In the genomic region with DNA sequence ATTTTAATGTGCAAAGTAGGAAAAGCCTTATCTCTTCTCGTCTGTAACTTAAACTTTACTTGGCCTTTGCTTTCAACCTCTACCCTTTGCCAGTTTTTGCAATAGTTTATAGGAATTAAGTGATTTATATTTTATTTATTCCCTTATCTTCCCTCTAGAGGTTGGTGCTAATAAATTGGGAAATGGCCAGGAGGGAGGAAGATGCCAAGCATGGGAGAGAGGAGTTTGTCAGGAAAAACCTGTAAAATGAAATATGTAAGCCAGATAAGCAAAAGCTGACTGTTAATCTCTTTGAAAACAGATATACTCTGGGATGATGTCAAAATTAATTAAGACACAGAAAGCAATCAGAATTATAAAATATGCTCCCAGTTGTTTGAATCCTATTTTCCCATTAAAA, we compare ENCODE assay signal across 17 cellular contexts.
DNase-seq lines count a peak whose midpoint lies in the region; ATAC-seq and TF ChIP-seq lines count a peak whose summit lies in the region.
"Had no signal": no experiment of that assay in that cellular context is flagged by ENCODE, and none has a peak within 500 bp of the region (broad histone marks: within the 10 kb centered on the region; RNA-seq: fewer than 3 reads in every experiment).

No MANE protein-coding gene starts in this region.

- H3K36me3 ChIP-seq in Panc1 (ENCODE audit: control insufficient read depth, insufficient read depth, low read length), result no peaks in the 10 kb centered on the region
- H3K36me3 ChIP-seq: BLaER1 treated with 17β-estradiol and CSF1 and Interleukin-3, amounts not matched to agents 10 nM and 100 nM had no signal

- CTCF ChIA-PET in Panc1 (lab: Charles Lee), result no interaction called here

- H3K4me3 ChIP-seq in LNCaP clone FGC (ENCODE audit: low read depth, low read length) (no peak overlapping the region), Panc1 (ENCODE audit: low read depth in 2 of 2, low read length in 2 of 2) (no peak overlapping the region)
- H3K4me3 ChIP-seq: A549; BLaER1 treated with 17β-estradiol and CSF1 and Interleukin-3, amounts not matched to agents 10 nM and 100 nM had no signal

- POLR2A ChIA-PET in Panc1 (lab: Charles Lee), result no interaction called here

- BruUV-seq in Panc1 (replicated peaks; lab: Mats Ljungman, UMichigan), result no TSS peak

- intact Hi-C loops in Panc1 (cut with micrococcal nuclease; ENCODE audit: unreplicated experiment), result no loop called here

- in situ Hi-C loops in Panc1 (cut with HindIII; ENCODE audit: low pct_unique_long_range_greater_than_20kb, low sequenced_read_pairs), result no loop called here

- H3K27ac ChIP-seq in Panc1 (ENCODE audit: low read length), result peak overlapping the region; percentile 82; the same call in 1 of the 2 replicates
- H3K27ac ChIP-seq: 22Rv1; A549; BLaER1 treated with 17β-estradiol and CSF1 and Interleukin-3, amounts not matched to agents 10 nM and 100 nM had no signal

- H3K27me3 ChIP-seq in Panc1 (ENCODE audit: control insufficient read depth, insufficient read depth, low read length), result no peaks in the 10 kb centered on the region
- H3K27me3 ChIP-seq: BLaER1 treated with 17β-estradiol and CSF1 and Interleukin-3, amounts not matched to agents 10 nM and 100 nM had no signal

- DNase-seq in LNCaP clone FGC (ENCODE audit: low read depth) (peak; percentile 41), Panc1 (ENCODE audit: low read depth, low spot score) (no peak), amniotic epithelial cell (ENCODE audit: low read depth) (peak; percentile 72), omental fat pad (ENCODE audit: low spot score) (no peak)
- no peak for DNase-seq in stimulated activated CD4-positive, alpha-beta T cell treated with anti-CD3 and anti-CD28 coated beads, Interleukin-2, amount 100 ng/mL, for 24 hours
- DNase-seq: AML-193; Caco-2; Calu3; CD4-positive, alpha-beta T cell; CD8-positive, alpha-beta T cell; DMS79 treated with DMSO at 0.1 percent for 48 hours; GF-D8 had no signal

- peaks cover 18% of the 10 kb centered on the region for H3K4me1 ChIP-seq in Panc1 (ENCODE audit: control insufficient read depth, insufficient read depth, low read length)

- ATAC-seq in Panc1 (no peak), omental fat pad (ENCODE audit: low FRiP score) (peak; percentile 33), GM18907 (IDR thresholded peaks at IDR 0.05; ENCODE audit: unreplicated experiment) (no peak), GM21619 (IDR thresholded peaks at IDR 0.05; ENCODE audit: unreplicated experiment) (no peak)
- ATAC-seq: A549; CD8-positive, alpha-beta T cell had no signal

- no peaks in the 10 kb centered on the region for H3K9me3 ChIP-seq in Panc1 (ENCODE audit: control insufficient read depth, insufficient read depth, low read depth, low read length)
- H3K9me3 ChIP-seq: A549; BLaER1 treated with 17β-estradiol and CSF1 and Interleukin-3, amounts not matched to agents 10 nM and 100 nM; Caco-2 had no signal

- TF ChIP-seq CTCF in LNCaP clone FGC (IDR thresholded peaks at IDR 0.05; ENCODE audit: control insufficient read depth, extremely low read depth, insufficient read depth) (no peak), Panc1 (IDR thresholded peaks at IDR 0.05) (no peak), omental fat pad (IDR thresholded peaks at IDR 0.05) (no peak)

Comparison
In these comparisons a context has a peak if more than half of its experiments do, and no peak if none do; other contexts are left out.
1. DNase-seq: peak in LNCaP clone FGC (single experiment) and amniotic epithelial cell (single experiment); none in Panc1 (single experiment), omental fat pad (single experiment) and stimulated activated CD4-positive, alpha-beta T cell treated with anti-CD3 and anti-CD28 coated beads, Interleukin-2, amount 100 ng/mL, for 24 hours (0 of 2).